ENCODE assay signal across 19 cellular contexts in the genomic region with DNA sequence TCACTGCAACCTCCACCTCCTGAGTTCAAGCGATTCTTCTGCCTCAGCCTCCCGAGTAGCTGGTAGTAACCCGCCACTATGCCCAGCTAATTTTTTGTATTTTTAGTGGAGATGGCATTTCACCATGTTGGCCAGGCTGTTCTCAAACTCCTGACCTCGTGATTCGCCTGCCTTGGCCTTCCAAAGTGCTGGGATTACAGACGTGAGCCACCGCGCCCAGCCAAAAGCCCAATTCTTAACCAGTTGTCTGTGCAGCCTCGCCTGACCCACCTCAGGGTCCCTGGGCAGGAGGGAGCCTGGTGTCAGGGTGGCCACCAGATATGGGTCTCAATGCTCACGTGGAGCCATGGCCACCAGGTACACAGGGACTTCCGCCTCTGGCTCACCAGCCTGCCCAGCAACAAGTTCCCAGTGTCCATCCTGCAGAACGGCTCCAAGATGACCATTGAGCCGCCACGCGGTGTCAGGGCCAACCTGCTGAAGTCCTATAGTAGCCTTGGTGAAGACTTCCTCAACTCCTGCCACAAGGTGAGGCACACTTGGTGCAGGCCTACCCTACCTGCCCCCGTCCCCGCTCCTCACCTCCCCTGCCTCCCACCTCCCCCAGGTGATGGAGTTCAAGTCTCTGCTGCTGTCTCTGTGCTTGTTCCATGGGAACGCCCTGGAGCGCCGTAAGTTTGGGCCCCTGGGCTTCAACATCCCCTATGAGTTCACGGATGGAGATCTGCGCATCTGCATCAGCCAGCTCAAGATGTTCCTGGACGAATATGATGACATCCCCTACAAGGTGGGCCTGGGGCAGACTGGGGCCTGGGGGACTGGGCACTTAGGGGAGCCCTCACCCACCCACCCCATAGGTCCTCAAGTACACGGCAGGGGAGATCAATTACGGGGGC. TPM values are rescaled to one million over a fixed set of nuclear protein-coding genes. Genes with fewer than 3 reads are reported as not detected.
"Had no signal": no experiment of that assay in that cellular context is flagged by ENCODE, and none has a peak within 500 bp of the region (broad histone marks: within the 10 kb centered on the region; RNA-seq: fewer than 3 reads in every experiment).

No MANE protein-coding gene starts in this region.

- DNase-seq: activated CD4-positive, alpha-beta memory T cell treated with anti-CD3 and anti-CD28 coated beads, Interleukin-2, amount 10 ng/mL, durations not matched to agents 7 days and 5 days; activated CD4-positive, alpha-beta T cell treated with anti-CD3 and anti-CD28 coated beads for 48 hours; activated CD4-positive, CD25-positive, alpha-beta regulatory T cell; activated CD8-positive, alpha-beta memory T cell treated with anti-CD3 and anti-CD28 coated beads, Interleukin-2, amount 10 ng/mL, durations not matched to agents 7 days and 5 days; activated naive CD4-positive, alpha-beta T cell treated with anti-CD3 and anti-CD28 coated beads, Interleukin-2, amount 50 U/mL, for 16 hours; cortex of kidney; nephron progenitor cell; SK-N-SH; stimulated activated naive CD4-positive, alpha-beta T cell; T-cell; T-helper 9 cell; thyroid gland had no signal

- H3K4me1 ChIP-seq: ascending aorta, esophagus muscularis mucosa, gastroesophageal sphincter, thyroid gland had no signal

- ATAC-seq: activated CD8-positive, alpha-beta memory T cell treated with anti-CD3 and anti-CD28 coated beads, Interleukin-2, amount 10 ng/mL, durations not matched to agents 7 days and 5 days; gastroesophageal sphincter; T-cell had no signal

- H3K27me3 ChIP-seq: ascending aorta, esophagus muscularis mucosa, gastroesophageal sphincter, thyroid gland had no signal

- H3K4me3 ChIP-seq: ascending aorta, esophagus muscularis mucosa, gastroesophageal sphincter, lung, thyroid gland had no signal

- H3K27me3 Mint-ChIP-seq: activated CD4-positive, alpha-beta memory T cell treated with anti-CD3 and anti-CD28 coated beads, Interleukin-2, amount 10 ng/mL, durations not matched to agents 7 days and 5 days; activated CD8-positive, alpha-beta memory T cell treated with anti-CD3 and anti-CD28 coated beads, Interleukin-2, amount 10 ng/mL, durations not matched to agents 7 days and 5 days; T-cell had no signal

- H3K4me1 Mint-ChIP-seq: activated CD4-positive, alpha-beta memory T cell treated with anti-CD3 and anti-CD28 coated beads, Interleukin-2, amount 10 ng/mL, durations not matched to agents 7 days and 5 days; activated CD8-positive, alpha-beta memory T cell treated with anti-CD3 and anti-CD28 coated beads, Interleukin-2, amount 10 ng/mL, durations not matched to agents 7 days and 5 days; nephron progenitor cell; T-cell had no signal

- H3K9me3 Mint-ChIP-seq: activated CD4-positive, alpha-beta memory T cell treated with anti-CD3 and anti-CD28 coated beads, Interleukin-2, amount 10 ng/mL, durations not matched to agents 7 days and 5 days; activated T-helper 2 cell treated with anti-CD3 and anti-CD28 coated beads, Interferon-gamma antibody, Interleukin-2, Interleukin-4, amounts not matched to agents 10 μg/mL and 5 μg/mL and 100 μg/mL, durations not matched to agents 14 hours and 24 hours and 36 hours; nephron progenitor cell; T-cell had no signal

- H3K27ac Mint-ChIP-seq: activated CD4-positive, alpha-beta memory T cell treated with anti-CD3 and anti-CD28 coated beads, Interleukin-2, amount 10 ng/mL, durations not matched to agents 7 days and 5 days; activated CD8-positive, alpha-beta memory T cell treated with anti-CD3 and anti-CD28 coated beads, Interleukin-2, amount 10 ng/mL, durations not matched to agents 7 days and 5 days; activated T-helper 2 cell treated with anti-CD3 and anti-CD28 coated beads, Interferon-gamma antibody, Interleukin-2, Interleukin-4, amounts not matched to agents 10 μg/mL and 5 μg/mL and 100 μg/mL, durations not matched to agents 14 hours and 24 hours and 36 hours; nephron progenitor cell; T-cell had no signal

- H3K9me3 ChIP-seq: ascending aorta, esophagus muscularis mucosa, gastroesophageal sphincter, SK-N-SH, thyroid gland had no signal

- H3K9ac ChIP-seq: SK-N-SH had no signal

- H3K27ac ChIP-seq: ascending aorta, esophagus muscularis mucosa, gastroesophageal sphincter, thyroid gland had no signal

- H3K36me3 Mint-ChIP-seq: activated CD8-positive, alpha-beta memory T cell treated with anti-CD3 and anti-CD28 coated beads, Interleukin-2, amount 10 ng/mL, durations not matched to agents 7 days and 5 days had no signal

- H3K4me3 Mint-ChIP-seq: activated CD4-positive, alpha-beta memory T cell treated with anti-CD3 and anti-CD28 coated beads, Interleukin-2, amount 10 ng/mL, durations not matched to agents 7 days and 5 days; activated CD8-positive, alpha-beta memory T cell treated with anti-CD3 and anti-CD28 coated beads, Interleukin-2, amount 10 ng/mL, durations not matched to agents 7 days and 5 days; nephron progenitor cell; T-cell had no signal

RNA-seq across cellular contexts. Expression of gene PHF7, which starts 14.2 kb away (rescaled TPM):
- total RNA-seq: ascending aorta had no signal

RNA-seq across cellular contexts. Expression of gene TNNC1, which starts 57.6 kb away (rescaled TPM):
- total RNA-seq: endothelial cell of umbilical vein, pulmonary artery endothelial cell had no signal
